In genomic region chr17:78992542-78993212, GRCh38 we compare ENCODE assay signal across 15 cellular contexts. TPM values are rescaled to one million over a fixed set of nuclear protein-coding genes. Genes with fewer than 3 reads are reported as not detected.
DNase-seq lines count a peak whose midpoint lies in the region; ATAC-seq lines count a peak whose summit lies in the region.
"Had no signal": no experiment of that assay in that cellular context is flagged by ENCODE, and none has a peak within 500 bp of the region (broad histone marks: within the 10 kb centered on the region; RNA-seq: fewer than 3 reads in every experiment).

No MANE protein-coding gene starts in this region.

- CTCF ChIA-PET in activated CD4-positive, alpha-beta T cell treated with anti-CD3 and anti-CD28 coated beads, Interleukin-2, amount 10 ng/mL, durations not matched to agents 7 days and 5 days (lab: Charles Lee) = interaction anchor here (1.3 kb wide), 1 partner anchor 8 kb away, joined by 3 read pairs; no protein-coding TSS in a partner anchor

- no peak overlapping the region for H3K4me3 Mint-ChIP-seq in activated CD4-positive, alpha-beta T cell treated with anti-CD3 and anti-CD28 coated beads, Interleukin-2, amount 10 ng/mL, durations not matched to agents 7 days and 5 days
- no peak overlapping the region for H3K4me3 Mint-ChIP-seq in activated T-helper 2 cell treated with anti-CD3 and anti-CD28 coated beads, Interferon-gamma antibody, Interleukin-2, Interleukin-4, amounts not matched to agents 10 μg/mL and 5 μg/mL and 100 μg/mL, durations not matched to agents 14 hours and 24 hours and 36 hours (ENCODE audit: low read depth)
- H3K4me3 Mint-ChIP-seq: B cell, T-cell had no signal

- peaks cover 4% of the 10 kb centered on the region for H3K4me1 Mint-ChIP-seq in activated CD4-positive, alpha-beta T cell treated with anti-CD3 and anti-CD28 coated beads, Interleukin-2, amount 10 ng/mL, durations not matched to agents 7 days and 5 days
- H3K4me1 Mint-ChIP-seq in activated T-helper 2 cell treated with anti-CD3 and anti-CD28 coated beads, Interferon-gamma antibody, Interleukin-2, Interleukin-4, amounts not matched to agents 10 μg/mL and 5 μg/mL and 100 μg/mL, durations not matched to agents 14 hours and 24 hours and 36 hours (ENCODE audit: low read depth) = no peaks in the 10 kb centered on the region

- no peak for DNase-seq in activated CD4-positive, alpha-beta T cell treated with anti-CD3 and anti-CD28 coated beads, Interleukin-2, amount 10 ng/mL, durations not matched to agents 7 days and 5 days
- DNase-seq in activated CD4-positive, alpha-beta T cell treated with anti-CD3 and anti-CD28 coated beads, Interleukin-2, amount 50 U/mL, for 1 hour = no peak
- DNase-seq in OCI-M1 (lab: John Stamatoyannopoulos, UW) (peak; percentile 27), epidermal melanocyte (ENCODE audit: insufficient read length, low spot score) (peak; percentile 16), sciatic nerve (ENCODE audit: low spot score) (peak; percentile 42), NCI-H1436 treated with DMSO at 0.1 percent for 48 hours (lab: John Stamatoyannopoulos, UW) (no peak)
- DNase-seq in activated T-helper 2 cell treated with anti-CD3 and anti-CD28 coated beads, Interferon-gamma antibody, Interleukin-2, Interleukin-4, amounts not matched to agents 10 μg/mL and 5 μg/mL and 100 μg/mL, durations not matched to agents 14 hours and 24 hours and 36 hours (ENCODE audit: low spot score) = no peak
- DNase-seq: cerebellar nuclear complex, NCI-H1417 treated with DMSO at 0.1 percent for 48 hours, NCI-H2171, NCI-H526 treated with DMSO at 0.1 percent for 48 hours had no signal

- intact Hi-C loops in sciatic nerve (cut with DNase I) = no loop called here
- intact Hi-C loops in activated T-helper 2 cell treated with anti-CD3 and anti-CD28 coated beads, Interferon-gamma antibody, Interleukin-2, Interleukin-4, amounts not matched to agents 10 μg/mL and 5 μg/mL and 100 μg/mL, durations not matched to agents 14 hours and 24 hours and 36 hours (cut with micrococcal nuclease) = no loop called here

- H3K9me3 Mint-ChIP-seq in activated CD4-positive, alpha-beta T cell treated with anti-CD3 and anti-CD28 coated beads, Interleukin-2, amount 10 ng/mL, durations not matched to agents 7 days and 5 days = no peaks in the 10 kb centered on the region
- H3K9me3 Mint-ChIP-seq in activated T-helper 2 cell treated with anti-CD3 and anti-CD28 coated beads, Interferon-gamma antibody, Interleukin-2, Interleukin-4, amounts not matched to agents 10 μg/mL and 5 μg/mL and 100 μg/mL, durations not matched to agents 14 hours and 24 hours and 36 hours = no peaks in the 10 kb centered on the region
- H3K9me3 Mint-ChIP-seq: T-cell had no signal

- ATAC-seq in sciatic nerve (no peak), HG03097 (IDR thresholded peaks at IDR 0.05; ENCODE audit: low FRiP score, unreplicated experiment) (no peak)

- peak overlapping the region; percentile 60 for H3K27ac Mint-ChIP-seq in activated CD4-positive, alpha-beta T cell treated with anti-CD3 and anti-CD28 coated beads, Interleukin-2, amount 10 ng/mL, durations not matched to agents 7 days and 5 days
- no peak overlapping the region for H3K27ac Mint-ChIP-seq in activated T-helper 2 cell treated with anti-CD3 and anti-CD28 coated beads, Interferon-gamma antibody, Interleukin-2, Interleukin-4, amounts not matched to agents 10 μg/mL and 5 μg/mL and 100 μg/mL, durations not matched to agents 14 hours and 24 hours and 36 hours
- H3K27ac Mint-ChIP-seq: B cell, T-cell had no signal

- H3K36me3 Mint-ChIP-seq in activated CD4-positive, alpha-beta T cell treated with anti-CD3 and anti-CD28 coated beads, Interleukin-2, amount 10 ng/mL, durations not matched to agents 7 days and 5 days (ENCODE audit: low read depth) = peaks cover 40% of the 10 kb centered on the region
- H3K36me3 Mint-ChIP-seq in activated T-helper 2 cell treated with anti-CD3 and anti-CD28 coated beads, Interferon-gamma antibody, Interleukin-2, Interleukin-4, amounts not matched to agents 10 μg/mL and 5 μg/mL and 100 μg/mL, durations not matched to agents 14 hours and 24 hours and 36 hours (ENCODE audit: low read depth) = peaks cover 62% of the 10 kb centered on the region

- H3K27me3 Mint-ChIP-seq in activated CD4-positive, alpha-beta T cell treated with anti-CD3 and anti-CD28 coated beads, Interleukin-2, amount 10 ng/mL, durations not matched to agents 7 days and 5 days = no peaks in the 10 kb centered on the region
- H3K27me3 Mint-ChIP-seq in activated T-helper 2 cell treated with anti-CD3 and anti-CD28 coated beads, Interferon-gamma antibody, Interleukin-2, Interleukin-4, amounts not matched to agents 10 μg/mL and 5 μg/mL and 100 μg/mL, durations not matched to agents 14 hours and 24 hours and 36 hours (ENCODE audit: low read depth) = no peaks in the 10 kb centered on the region
- H3K27me3 Mint-ChIP-seq: B cell, IgD-negative memory B cell, T-cell had no signal

- POLR2A ChIA-PET in activated CD4-positive, alpha-beta T cell treated with anti-CD3 and anti-CD28 coated beads, Interleukin-2, amount 10 ng/mL, durations not matched to agents 7 days and 5 days (lab: Charles Lee) = no interaction called here

RNA-seq across cellular contexts. Expression of gene LGALS3BP, which starts 13.0 kb away (rescaled TPM):
- total RNA-seq in activated CD4-positive, alpha-beta T cell treated with anti-CD3 and anti-CD28 coated beads, Interleukin-2, amount 10 ng/mL, durations not matched to agents 7 days and 5 days = 100 to 1,000 TPM; 269 to 284 TPM
- 147 TPM for total RNA-seq in sciatic nerve
- 57.5 and 59.3 TPM in 2 replicates for total RNA-seq in activated T-helper 2 cell treated with anti-CD3 and anti-CD28 coated beads, Interferon-gamma antibody, Interleukin-2, Interleukin-4, amounts not matched to agents 10 μg/mL and 5 μg/mL and 100 μg/mL, durations not matched to agents 14 hours and 24 hours and 36 hours

RNA-seq across cellular contexts. Expression of gene CANT1, which starts 16.9 kb away (rescaled TPM):
- total RNA-seq in activated CD4-positive, alpha-beta T cell treated with anti-CD3 and anti-CD28 coated beads, Interleukin-2, amount 10 ng/mL, durations not matched to agents 7 days and 5 days = 10 to 100 TPM; 68.1 to 71.5 TPM
- 28.9 TPM for total RNA-seq in sciatic nerve
- 55.8 and 71.8 TPM in 2 replicates for total RNA-seq in activated T-helper 2 cell treated with anti-CD3 and anti-CD28 coated beads, Interferon-gamma antibody, Interleukin-2, Interleukin-4, amounts not matched to agents 10 μg/mL and 5 μg/mL and 100 μg/mL, durations not matched to agents 14 hours and 24 hours and 36 hours

RNA-seq across cellular contexts. Expression of gene C1QTNF1, which starts 31.3 kb away (rescaled TPM):
- total RNA-seq in activated CD4-positive, alpha-beta T cell treated with anti-CD3 and anti-CD28 coated beads, Interleukin-2, amount 10 ng/mL, durations not matched to agents 7 days and 5 days = not detected
- total RNA-seq in sciatic nerve = 22.6 TPM
- total RNA-seq in activated T-helper 2 cell treated with anti-CD3 and anti-CD28 coated beads, Interferon-gamma antibody, Interleukin-2, Interleukin-4, amounts not matched to agents 10 μg/mL and 5 μg/mL and 100 μg/mL, durations not matched to agents 14 hours and 24 hours and 36 hours = not detected in 2 replicates
- total RNA-seq: B cell had no signal

Comparison
In these comparisons a context has a peak if more than half of its experiments do, and no peak if none do; other contexts are left out.
1. DNase-seq: peak in OCI-M1 (single experiment), epidermal melanocyte (single experiment) and sciatic nerve (single experiment); none in activated CD4-positive, alpha-beta T cell treated with anti-CD3 and anti-CD28 coated beads, Interleukin-2, amount 10 ng/mL, durations not matched to agents 7 days and 5 days (single experiment), activated CD4-positive, alpha-beta T cell treated with anti-CD3 and anti-CD28 coated beads, Interleukin-2, amount 50 U/mL, for 1 hour (single experiment), activated T-helper 2 cell treated with anti-CD3 and anti-CD28 coated beads, Interferon-gamma antibody, Interleukin-2, Interleukin-4, amounts not matched to agents 10 μg/mL and 5 μg/mL and 100 μg/mL, durations not matched to agents 14 hours and 24 hours and 36 hours (single experiment) and NCI-H1436 treated with DMSO at 0.1 percent for 48 hours (single experiment).
2. RNA of gene C1QTNF1, which starts 31.3 kb away (total RNA-seq): 22.6 TPM in sciatic nerve (single experiment); not detected in activated CD4-positive, alpha-beta T cell treated with anti-CD3 and anti-CD28 coated beads, Interleukin-2, amount 10 ng/mL, durations not matched to agents 7 days and 5 days and not detected in activated T-helper 2 cell treated with anti-CD3 and anti-CD28 coated beads, Interferon-gamma antibody, Interleukin-2, Interleukin-4, amounts not matched to agents 10 μg/mL and 5 μg/mL and 100 μg/mL, durations not matched to agents 14 hours and 24 hours and 36 hours; every median in the first group is over 10 times any median in the second.